In genomic region chr12:105296116-105297095, GRCh38 we compare ENCODE assay signal across 16 cellular contexts. TPM values are rescaled to one million over a fixed set of nuclear protein-coding genes. Genes with fewer than 3 reads are reported as not detected.
A peak's percentile ranks its signal among the peaks of the same experiment; 100 is the strongest.
DNase-seq lines count a peak whose midpoint lies in the region; TF ChIP-seq lines count a peak whose summit lies in the region.
"Had no signal": no experiment of that assay in that cellular context is flagged by ENCODE, and none has a peak within 500 bp of the region (broad histone marks: within the 10 kb centered on the region; RNA-seq: fewer than 3 reads in every experiment).

No MANE protein-coding gene starts in this region.

- H3K36me3 Mint-ChIP-seq in progenitor cell of endocrine pancreas (ENCODE audit: insufficient read depth) = peaks cover 16% of the 10 kb centered on the region

- DNase-seq in NCI-H1417 (lab: John Stamatoyannopoulos, UW) = peak in 2 of 3 experiments; percentile 15 to 44
- no peak for DNase-seq in NCI-H1417 treated with DMSO at 0.1 percent for 48 hours (lab: John Stamatoyannopoulos, UW)
- DNase-seq in NCI-H345 treated with DMSO at 0.1 percent for 48 hours (lab: John Stamatoyannopoulos, UW; ENCODE audit: unreplicated experiment) = peak; percentile 23
- peak; percentile 71 for DNase-seq in fibroblast of pulmonary artery (ENCODE audit: low read depth)
- DNase-seq in progenitor cell of endocrine pancreas (ENCODE audit: low spot score, unreplicated experiment) = no peak
- DNase-seq in SHP77 (lab: John Stamatoyannopoulos, UW) = no peak
- DNase-seq in stimulated activated naive CD4-positive, alpha-beta T cell treated with Interleukin-2 at 50 U/mL for 16 hours (lab: John Stamatoyannopoulos, UW) = no peak
- DNase-seq in GM13977 (ENCODE audit: low spot score) = no peak
- DNase-seq: CD4-positive, alpha-beta T cell; DMS153; GF-D8; NCI-H1436 treated with DMSO at 0.1 percent for 48 hours; NCI-H2107; NCI-H226; NCI-H526; PC-9 had no signal

- in situ Hi-C loops in GM13977 (cut with MboI; ENCODE audit: low pct_unique_long_range_greater_than_20kb, low sequenced_read_pairs, unreplicated experiment) = loop anchor here (25.0 kb wide), 1 partner anchor 91 kb away; no protein-coding TSS in a partner anchor

- no peak for TF ChIP-seq CTCF in fibroblast of pulmonary artery (IDR thresholded peaks at IDR 0.05; ENCODE audit: low read length, missing control alignments)
- no peak for TF ChIP-seq CTCF in progenitor cell of endocrine pancreas (IDR thresholded peaks at IDR 0.05; ENCODE audit: unreplicated experiment)
- TF ChIP-seq CTCF in GM13977 (IDR thresholded peaks at IDR 0.05; ENCODE audit: extremely low read depth, insufficient read depth, missing control alignments) = no peak

- H3K9me3 Mint-ChIP-seq in progenitor cell of endocrine pancreas (ENCODE audit: low read depth) = peaks cover 28% of the 10 kb centered on the region

- H3K4me1 Mint-ChIP-seq in progenitor cell of endocrine pancreas (ENCODE audit: low read depth) = peaks cover 28% of the 10 kb centered on the region

- no peak overlapping the region for H3K4me3 ChIP-seq in fibroblast of pulmonary artery (replicated peaks; ENCODE audit: low read depth, low read length)
- H3K4me3 ChIP-seq: PC-9 had no signal

- H3K4me3 Mint-ChIP-seq in progenitor cell of endocrine pancreas (ENCODE audit: low read depth) = no peak overlapping the region
- H3K4me3 Mint-ChIP-seq: CD4-positive, alpha-beta T cell had no signal

- H3K27me3 Mint-ChIP-seq in progenitor cell of endocrine pancreas = no peaks in the 10 kb centered on the region
- H3K27me3 Mint-ChIP-seq: CD4-positive, alpha-beta T cell had no signal

- peak overlapping the region; percentile 23 for H3K27ac Mint-ChIP-seq in progenitor cell of endocrine pancreas
- H3K27ac Mint-ChIP-seq: CD4-positive, alpha-beta T cell had no signal

RNA-seq across cellular contexts. Expression of gene C12orf75, which starts 34.1 kb away (rescaled TPM):
- 228 and 231 TPM in 2 replicates for total RNA-seq in progenitor cell of endocrine pancreas

Comparison
In these comparisons a context has a peak if more than half of its experiments do, and no peak if none do; other contexts are left out.
1. DNase-seq: peak in NCI-H1417 (2 of 3), NCI-H345 treated with DMSO at 0.1 percent for 48 hours (single experiment) and fibroblast of pulmonary artery (single experiment); none in NCI-H1417 treated with DMSO at 0.1 percent for 48 hours (single experiment), progenitor cell of endocrine pancreas (single experiment), SHP77 (0 of 2), stimulated activated naive CD4-positive, alpha-beta T cell treated with Interleukin-2 at 50 U/mL for 16 hours (single experiment) and GM13977 (single experiment).